15 cellular contexts compared by ENCODE assay signal in the genomic region with DNA sequence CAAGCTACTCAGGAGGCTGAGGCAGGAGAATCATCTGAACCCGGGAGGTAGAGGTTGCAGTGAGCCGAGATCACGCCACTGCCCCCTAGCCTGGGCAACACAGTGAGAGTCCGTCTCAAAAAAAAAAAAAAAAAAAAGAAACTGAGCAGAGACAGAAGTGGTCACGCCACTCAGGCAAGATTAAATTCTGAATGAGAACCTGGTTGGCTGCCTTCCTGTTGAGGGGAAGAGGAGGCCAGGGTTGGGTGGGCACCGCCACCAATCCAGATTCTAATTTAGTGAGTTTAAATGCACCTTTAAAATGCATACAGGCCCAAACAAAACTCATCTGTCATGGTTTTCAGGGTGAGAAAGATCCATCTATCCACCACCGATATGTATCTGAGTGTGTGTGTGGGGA. TPM values are rescaled to one million over a fixed set of nuclear protein-coding genes. Genes with fewer than 3 reads are reported as not detected.
DNase-seq lines count a peak whose midpoint lies in the region; ATAC-seq and TF ChIP-seq lines count a peak whose summit lies in the region.
"Had no signal": no experiment of that assay in that cellular context is flagged by ENCODE, and none has a peak within 500 bp of the region (broad histone marks: within the 10 kb centered on the region; RNA-seq: fewer than 3 reads in every experiment).

No MANE protein-coding gene starts in this region.

- no peaks in the 10 kb centered on the region for H3K27me3 Mint-ChIP-seq in effector memory CD8-positive, alpha-beta T cell
- peaks cover 13 to 45% of the 10 kb centered on the region in 2 donors for H3K27me3 Mint-ChIP-seq in stimulated activated naive B cell treated with anti-CD40 and anti-IgM and Interleukin-4, amounts not matched to agents 10 μg/mL and 1 μg/mL and 100 μg/mL, for 72 hours
- peaks cover 8 to 13% (median 10%) of the 10 kb centered on the region in 3 donors for H3K27me3 Mint-ChIP-seq in immature natural killer cell (ENCODE audit: low read depth in 3 of 3)

- peaks cover 47% of the 10 kb centered on the region for H3K36me3 Mint-ChIP-seq in effector memory CD8-positive, alpha-beta T cell (ENCODE audit: insufficient read depth)
- H3K36me3 Mint-ChIP-seq in stimulated activated naive B cell treated with anti-CD40 and anti-IgM and Interleukin-4, amounts not matched to agents 10 μg/mL and 1 μg/mL and 100 μg/mL, for 72 hours = no peaks in the 10 kb centered on the region
- no peaks in the 10 kb centered on the region for H3K36me3 Mint-ChIP-seq in immature natural killer cell

- no peaks in the 10 kb centered on the region for H3K79me2 ChIP-seq in PC-3 (ENCODE audit: low read length)

- H3K4me1 ChIP-seq in BLaER1 (peaks cover 59% of the 10 kb centered on the region), PC-3 (ENCODE audit: insufficient read depth, low read length) (peaks cover 19% of the 10 kb centered on the region)
- H3K4me1 ChIP-seq: BE2C, Caco-2, HAP-1 had no signal

- POLR2A ChIA-PET in PC-3 (lab: Charles Lee; ENCODE audit: unreplicated experiment) = no interaction called here

- H2AFZ ChIP-seq in PC-3 (ENCODE audit: low read length) = no peak overlapping the region

- peaks cover 46 to 70% of the 10 kb centered on the region in 2 donors for H3K4me1 Mint-ChIP-seq in effector memory CD8-positive, alpha-beta T cell (ENCODE audit: low read depth in 2 of 2)
- H3K4me1 Mint-ChIP-seq in stimulated activated naive B cell treated with anti-CD40 and anti-IgM and Interleukin-4, amounts not matched to agents 10 μg/mL and 1 μg/mL and 100 μg/mL, for 72 hours = peaks cover 26 to 35% of the 10 kb centered on the region in 2 donors
- H3K4me1 Mint-ChIP-seq in immature natural killer cell = peaks cover 11 to 25% of the 10 kb centered on the region in 2 donors

- DNase-seq in PC-3 = no peak
- no peak for DNase-seq in effector memory CD8-positive, alpha-beta T cell
- DNase-seq in stimulated activated naive B cell treated with anti-CD40 and anti-IgM and Interleukin-4, amounts not matched to agents 10 μg/mL and 1 μg/mL and 100 μg/mL, for 72 hours = no peak
- no peak for DNase-seq in immature natural killer cell
- DNase-seq in NAMALWA (ENCODE audit: low spot score) = no peak
- no peak for DNase-seq in HPDE6-E6E7 (ENCODE audit: extremely low spot score)
- DNase-seq in NCI-H2227 treated with DMSO at 0.1 percent for 48 hours (lab: John Stamatoyannopoulos, UW) = no peak
- DNase-seq: BE2C; Caco-2; CD8-positive, alpha-beta memory T cell; DMS53; IMR-90; KBM-7 had no signal

- H3K4me3 Mint-ChIP-seq in effector memory CD8-positive, alpha-beta T cell = no peak overlapping the region
- no peak overlapping the region for H3K4me3 Mint-ChIP-seq in stimulated activated naive B cell treated with anti-CD40 and anti-IgM and Interleukin-4, amounts not matched to agents 10 μg/mL and 1 μg/mL and 100 μg/mL, for 72 hours
- H3K4me3 Mint-ChIP-seq in immature natural killer cell = no peak overlapping the region

- no peaks in the 10 kb centered on the region for H3K9me2 ChIP-seq in PC-3 (replicated peaks; ENCODE audit: low read length)

- intact Hi-C loops in PC-3 (cut with micrococcal nuclease) = no loop called here

- H3K36me3 ChIP-seq in BLaER1 (no peaks in the 10 kb centered on the region), PC-3 (ENCODE audit: low read depth, low read length) (no peaks in the 10 kb centered on the region)
- H3K36me3 ChIP-seq: BE2C, HAP-1 had no signal

- no peak overlapping the region for H3K9ac ChIP-seq in BLaER1
- H3K9ac ChIP-seq in PC-3 (ENCODE audit: low read length) = no peak overlapping the region

- H3K4me2 ChIP-seq in BLaER1 (peak overlapping the region; percentile 73), PC-3 (ENCODE audit: low read length) (peak overlapping the region; percentile 86)

- H3K27me3 ChIP-seq in BLaER1 (no peaks in the 10 kb centered on the region), PC-3 (ENCODE audit: low read length) (no peaks in the 10 kb centered on the region)
- H3K27me3 ChIP-seq: BE2C had no signal

- no peak for ATAC-seq in PC-3
- ATAC-seq in effector memory CD8-positive, alpha-beta T cell (replicated peaks) = no peak
- ATAC-seq in stimulated activated naive B cell treated with anti-CD40 and anti-IgM and Interleukin-4, amounts not matched to agents 10 μg/mL and 1 μg/mL and 100 μg/mL, for 72 hours (replicated peaks) = peak; percentile 41 to 54

- H4K20me1 ChIP-seq in BLaER1 (peaks cover 58% of the 10 kb centered on the region), PC-3 (ENCODE audit: low read length) (no peaks in the 10 kb centered on the region)

- peak overlapping the region; percentile 77 to 100 for H3K27ac Mint-ChIP-seq in effector memory CD8-positive, alpha-beta T cell
- H3K27ac Mint-ChIP-seq in stimulated activated naive B cell treated with anti-CD40 and anti-IgM and Interleukin-4, amounts not matched to agents 10 μg/mL and 1 μg/mL and 100 μg/mL, for 72 hours = no peak overlapping the region
- peak overlapping the region in 1 of 6 donors; percentile 55 for H3K27ac Mint-ChIP-seq in immature natural killer cell

- CTCF ChIA-PET in PC-3 (lab: Charles Lee) = no interaction called here

- no peak for TF ChIP-seq CTCF in PC-3 (conservative IDR thresholded peaks at IDR 0.05; ENCODE audit: low read depth, low read length)

- peaks cover 10% of the 10 kb centered on the region for H3F3A ChIP-seq in PC-3 (ENCODE audit: low read length, unreplicated experiment)

- peaks cover 8% of the 10 kb centered on the region for H3K9me3 ChIP-seq in BLaER1
- H3K9me3 ChIP-seq in PC-3 (ENCODE audit: low read length) = no peaks in the 10 kb centered on the region
- H3K9me3 ChIP-seq: BE2C, Caco-2, HAP-1 had no signal

- no peaks in the 10 kb centered on the region for H3K9me3 Mint-ChIP-seq in effector memory CD8-positive, alpha-beta T cell
- H3K9me3 Mint-ChIP-seq in stimulated activated naive B cell treated with anti-CD40 and anti-IgM and Interleukin-4, amounts not matched to agents 10 μg/mL and 1 μg/mL and 100 μg/mL, for 72 hours = peaks cover 0 to 3% of the 10 kb centered on the region in 2 donors
- H3K9me3 Mint-ChIP-seq in immature natural killer cell = no peaks in the 10 kb centered on the region
- H3K9me3 Mint-ChIP-seq: CD8-positive, alpha-beta memory T cell had no signal

- H3K27ac ChIP-seq in BLaER1 (no peak overlapping the region), PC-3 (ENCODE audit: low read length) (no peak overlapping the region)

- H3K4me3 ChIP-seq in BLaER1 = no peak overlapping the region
- H3K4me3 ChIP-seq in PC-3 (ENCODE audit: low read length) = no peak overlapping the region
- H3K4me3 ChIP-seq: HAP-1 had no signal

- no TSS peak for BruUV-seq in PC-3 (replicated peaks; lab: Mats Ljungman, UMichigan)

RNA-seq across cellular contexts. Expression of gene CCDC167, which starts 23.7 kb away (rescaled TPM):
- total RNA-seq in PC-3 (2014; rRNA removed) = 54.1 and 56.9 TPM in 2 replicates
- 100 to 1,000 TPM in 1 of 3 donors, 10 to 100 TPM in 2; 78.7 to 115 (median 79.3) TPM for polyA plus RNA-seq in immature natural killer cell

Comparison
In these comparisons a context has a peak if more than half of its experiments do, and no peak if none do; other contexts are left out.
1. ATAC-seq: peak in stimulated activated naive B cell treated with anti-CD40 and anti-IgM and Interleukin-4, amounts not matched to agents 10 μg/mL and 1 μg/mL and 100 μg/mL, for 72 hours (2 of 2); none in PC-3 (single experiment) and effector memory CD8-positive, alpha-beta T cell (single experiment).